Comparison of ENCODE assay signal across 1 cellular context in the genomic region with DNA sequence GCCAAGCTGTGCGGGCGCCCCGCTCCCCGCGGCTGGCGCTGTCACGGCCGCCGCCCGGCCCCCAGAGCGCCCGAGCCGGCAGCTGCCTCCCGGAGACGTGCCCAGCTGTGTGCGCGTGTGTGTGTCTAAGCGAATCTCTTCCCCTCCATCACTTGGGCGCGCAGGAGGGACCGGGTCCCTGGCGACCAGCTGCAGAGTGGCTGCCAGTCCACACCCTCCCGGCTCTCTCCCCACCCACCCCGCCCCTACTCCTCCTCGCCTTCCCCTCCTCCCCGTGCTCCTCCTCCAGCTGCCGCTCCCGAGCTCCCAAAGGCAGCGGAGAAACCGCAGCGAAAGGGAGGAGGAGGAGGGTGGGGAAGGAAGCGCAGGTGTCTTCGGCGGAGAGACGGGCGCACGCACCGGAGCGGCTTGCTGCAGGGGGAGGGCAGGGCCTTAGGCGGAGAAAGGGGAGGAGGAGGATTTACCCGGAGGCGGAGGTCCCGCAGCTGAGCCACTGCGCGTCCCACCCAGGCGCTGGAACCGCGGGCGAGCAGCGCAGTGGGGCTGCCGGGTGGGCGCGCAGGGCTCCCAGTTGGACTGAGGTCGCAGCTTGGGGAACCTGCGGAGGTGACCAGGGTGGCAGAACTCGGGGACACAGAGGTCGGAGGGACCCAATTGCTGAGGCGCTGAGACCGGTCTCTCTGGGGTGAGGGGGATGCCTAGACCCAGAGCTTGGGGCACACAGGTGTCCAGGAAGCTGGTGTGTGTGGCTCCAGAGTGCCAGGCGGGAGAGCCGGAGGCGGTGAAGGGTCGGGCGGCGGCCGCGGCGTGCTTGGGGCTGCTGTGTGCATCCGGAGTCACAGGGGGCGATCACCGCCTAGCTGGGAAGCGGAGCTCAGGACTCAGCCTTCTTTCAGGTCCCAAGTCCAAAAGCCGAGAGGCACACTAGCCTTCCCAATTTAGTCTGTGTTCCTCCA.
TF ChIP-seq lines count a peak whose summit lies in the region.

A gene with protein sequence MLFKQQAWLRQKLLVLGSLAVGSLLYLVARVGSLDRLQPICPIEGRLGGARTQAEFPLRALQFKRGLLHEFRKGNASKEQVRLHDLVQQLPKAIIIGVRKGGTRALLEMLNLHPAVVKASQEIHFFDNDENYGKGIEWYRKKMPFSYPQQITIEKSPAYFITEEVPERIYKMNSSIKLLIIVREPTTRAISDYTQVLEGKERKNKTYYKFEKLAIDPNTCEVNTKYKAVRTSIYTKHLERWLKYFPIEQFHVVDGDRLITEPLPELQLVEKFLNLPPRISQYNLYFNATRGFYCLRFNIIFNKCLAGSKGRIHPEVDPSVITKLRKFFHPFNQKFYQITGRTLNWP (minus strand): TSS at position 198 of the 956 bp plus-strand sequence. CDS start 280,178 bp downstream, outside the sequence.

TF ChIP-seq in HepG2, 621 proteins besides CTCF, POLR2A, EP300 and RAD21 (continued from another document and continues in another):
- TF ChIP-seq ARID4A (CRISPR knock-in tag; IDR thresholded peaks at IDR 0.05; ENCODE audit: borderline replicate concordance) (peak; percentile 17; the same call in 1 of the 2 replicates), YEATS4 (CRISPR knock-in tag; IDR thresholded peaks at IDR 0.05; ENCODE audit: borderline replicate concordance) (0 out of 2 replicates have a peak, but pooled peaks have one; percentile 49), ZNF616 (CRISPR knock-in tag; IDR thresholded peaks at IDR 0.05; ENCODE audit: low read depth) (no peak), TEAD3 (CRISPR knock-in tag; optimal IDR thresholded peaks at IDR 0.05; ENCODE audit: borderline replicate concordance) (no peak), POGZ (CRISPR knock-in tag; IDR thresholded peaks at IDR 0.05) (peak; percentile 61), ZNF34 (CRISPR knock-in tag; IDR thresholded peaks at IDR 0.05; ENCODE audit: borderline replicate concordance) (0 out of 2 replicates have a peak, but pooled peaks have one; percentile 60), TGIF2 (CRISPR knock-in tag; IDR thresholded peaks at IDR 0.05) (no peak), TBL1XR1 (IDR thresholded peaks at IDR 0.05; ENCODE audit: borderline replicate concordance, low read length, partially characterized antibody) (no peak), JDP2 (CRISPR knock-in tag; IDR thresholded peaks at IDR 0.05; ENCODE audit: borderline replicate concordance) (no peak), BATF2 (CRISPR knock-in tag; IDR thresholded peaks at IDR 0.05) (0 out of 2 replicates have a peak, but pooled peaks have one; percentile 49), SOX6 (IDR thresholded peaks at IDR 0.05) (no peak), SOX6 (CRISPR knock-in tag; IDR thresholded peaks at IDR 0.05) (peak; percentile 74), KLF12 (CRISPR knock-in tag; IDR thresholded peaks at IDR 0.05; ENCODE audit: borderline replicate concordance) (no peak), ZFP36L2 (CRISPR knock-in tag; IDR thresholded peaks at IDR 0.05) (no peak), NAIF1 (CRISPR knock-in tag; IDR thresholded peaks at IDR 0.05; ENCODE audit: borderline replicate concordance) (no peak), RARG (CRISPR knock-in tag; IDR thresholded peaks at IDR 0.05; ENCODE audit: low read depth) (no peak), ZSCAN29 (CRISPR knock-in tag; conservative IDR thresholded peaks at IDR 0.05) (no peak; the same call in 1 of the 2 replicates), CEBPG (CRISPR knock-in tag; IDR thresholded peaks at IDR 0.05) (no peak), ZBTB42 (CRISPR knock-in tag; IDR thresholded peaks at IDR 0.05) (no peak), TCF7 (IDR thresholded peaks at IDR 0.05; ENCODE audit: low read depth) (no peak), ZNF761 (CRISPR knock-in tag; conservative IDR thresholded peaks at IDR 0.05) (peak; percentile 62; the same call in 1 of the 2 replicates), NFRKB (IDR thresholded peaks at IDR 0.05) (no peak), EEA1 (CRISPR knock-in tag; IDR thresholded peaks at IDR 0.05; ENCODE audit: borderline replicate concordance) (no peak), FOSL2 (CRISPR knock-in tag; IDR thresholded peaks at IDR 0.05) (no peak), FOXC1 (CRISPR knock-in tag; IDR thresholded peaks at IDR 0.05; ENCODE audit: borderline replicate concordance) (no peak; the same call in 1 of the 2 replicates), SNRNP70 (IDR thresholded peaks at IDR 0.05; ENCODE audit: low read depth, low read length) (no peak), ZBTB38 (CRISPR knock-in tag; IDR thresholded peaks at IDR 0.05) (peak; percentile 26; the same call in 1 of the 2 replicates), ZNF20 (CRISPR knock-in tag; IDR thresholded peaks at IDR 0.05) (no peak), PHF21A (CRISPR knock-in tag; IDR thresholded peaks at IDR 0.05) (no peak), ZFP1 (CRISPR knock-in tag; IDR thresholded peaks at IDR 0.05) (no peak), ZSCAN22 (CRISPR knock-in tag; IDR thresholded peaks at IDR 0.05) (no peak), ZNF496 (CRISPR knock-in tag; IDR thresholded peaks at IDR 0.05; ENCODE audit: insufficient replicate concordance) (no peak), ZNF781 (CRISPR knock-in tag; IDR thresholded peaks at IDR 0.05; ENCODE audit: borderline replicate concordance, not compliant biosample characterization) (no peak), E2F5 (CRISPR knock-in tag; conservative IDR thresholded peaks at IDR 0.05) (no peak), SKI (IDR thresholded peaks at IDR 0.05; ENCODE audit: partially characterized antibody) (no peak), NR2F1 (CRISPR knock-in tag; IDR thresholded peaks at IDR 0.05) (no peak), POLR2AphosphoS5 (IDR thresholded peaks at IDR 0.05; ENCODE audit: low read depth, low read length) (0 out of 2 replicates have a peak, but pooled peaks have one; percentile 7)
- TF ChIP-seq, protein P1, sequence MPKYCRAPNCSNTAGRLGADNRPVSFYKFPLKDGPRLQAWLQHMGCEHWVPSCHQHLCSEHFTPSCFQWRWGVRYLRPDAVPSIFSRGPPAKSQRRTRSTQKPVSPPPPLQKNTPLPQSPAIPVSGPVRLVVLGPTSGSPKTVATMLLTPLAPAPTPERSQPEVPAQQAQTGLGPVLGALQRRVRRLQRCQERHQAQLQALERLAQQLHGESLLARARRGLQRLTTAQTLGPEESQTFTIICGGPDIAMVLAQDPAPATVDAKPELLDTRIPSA (CRISPR knock-in tag; IDR thresholded peaks at IDR 0.05; ENCODE audit: borderline replicate concordance), result no peak
- TF ChIP-seq, protein P2, sequence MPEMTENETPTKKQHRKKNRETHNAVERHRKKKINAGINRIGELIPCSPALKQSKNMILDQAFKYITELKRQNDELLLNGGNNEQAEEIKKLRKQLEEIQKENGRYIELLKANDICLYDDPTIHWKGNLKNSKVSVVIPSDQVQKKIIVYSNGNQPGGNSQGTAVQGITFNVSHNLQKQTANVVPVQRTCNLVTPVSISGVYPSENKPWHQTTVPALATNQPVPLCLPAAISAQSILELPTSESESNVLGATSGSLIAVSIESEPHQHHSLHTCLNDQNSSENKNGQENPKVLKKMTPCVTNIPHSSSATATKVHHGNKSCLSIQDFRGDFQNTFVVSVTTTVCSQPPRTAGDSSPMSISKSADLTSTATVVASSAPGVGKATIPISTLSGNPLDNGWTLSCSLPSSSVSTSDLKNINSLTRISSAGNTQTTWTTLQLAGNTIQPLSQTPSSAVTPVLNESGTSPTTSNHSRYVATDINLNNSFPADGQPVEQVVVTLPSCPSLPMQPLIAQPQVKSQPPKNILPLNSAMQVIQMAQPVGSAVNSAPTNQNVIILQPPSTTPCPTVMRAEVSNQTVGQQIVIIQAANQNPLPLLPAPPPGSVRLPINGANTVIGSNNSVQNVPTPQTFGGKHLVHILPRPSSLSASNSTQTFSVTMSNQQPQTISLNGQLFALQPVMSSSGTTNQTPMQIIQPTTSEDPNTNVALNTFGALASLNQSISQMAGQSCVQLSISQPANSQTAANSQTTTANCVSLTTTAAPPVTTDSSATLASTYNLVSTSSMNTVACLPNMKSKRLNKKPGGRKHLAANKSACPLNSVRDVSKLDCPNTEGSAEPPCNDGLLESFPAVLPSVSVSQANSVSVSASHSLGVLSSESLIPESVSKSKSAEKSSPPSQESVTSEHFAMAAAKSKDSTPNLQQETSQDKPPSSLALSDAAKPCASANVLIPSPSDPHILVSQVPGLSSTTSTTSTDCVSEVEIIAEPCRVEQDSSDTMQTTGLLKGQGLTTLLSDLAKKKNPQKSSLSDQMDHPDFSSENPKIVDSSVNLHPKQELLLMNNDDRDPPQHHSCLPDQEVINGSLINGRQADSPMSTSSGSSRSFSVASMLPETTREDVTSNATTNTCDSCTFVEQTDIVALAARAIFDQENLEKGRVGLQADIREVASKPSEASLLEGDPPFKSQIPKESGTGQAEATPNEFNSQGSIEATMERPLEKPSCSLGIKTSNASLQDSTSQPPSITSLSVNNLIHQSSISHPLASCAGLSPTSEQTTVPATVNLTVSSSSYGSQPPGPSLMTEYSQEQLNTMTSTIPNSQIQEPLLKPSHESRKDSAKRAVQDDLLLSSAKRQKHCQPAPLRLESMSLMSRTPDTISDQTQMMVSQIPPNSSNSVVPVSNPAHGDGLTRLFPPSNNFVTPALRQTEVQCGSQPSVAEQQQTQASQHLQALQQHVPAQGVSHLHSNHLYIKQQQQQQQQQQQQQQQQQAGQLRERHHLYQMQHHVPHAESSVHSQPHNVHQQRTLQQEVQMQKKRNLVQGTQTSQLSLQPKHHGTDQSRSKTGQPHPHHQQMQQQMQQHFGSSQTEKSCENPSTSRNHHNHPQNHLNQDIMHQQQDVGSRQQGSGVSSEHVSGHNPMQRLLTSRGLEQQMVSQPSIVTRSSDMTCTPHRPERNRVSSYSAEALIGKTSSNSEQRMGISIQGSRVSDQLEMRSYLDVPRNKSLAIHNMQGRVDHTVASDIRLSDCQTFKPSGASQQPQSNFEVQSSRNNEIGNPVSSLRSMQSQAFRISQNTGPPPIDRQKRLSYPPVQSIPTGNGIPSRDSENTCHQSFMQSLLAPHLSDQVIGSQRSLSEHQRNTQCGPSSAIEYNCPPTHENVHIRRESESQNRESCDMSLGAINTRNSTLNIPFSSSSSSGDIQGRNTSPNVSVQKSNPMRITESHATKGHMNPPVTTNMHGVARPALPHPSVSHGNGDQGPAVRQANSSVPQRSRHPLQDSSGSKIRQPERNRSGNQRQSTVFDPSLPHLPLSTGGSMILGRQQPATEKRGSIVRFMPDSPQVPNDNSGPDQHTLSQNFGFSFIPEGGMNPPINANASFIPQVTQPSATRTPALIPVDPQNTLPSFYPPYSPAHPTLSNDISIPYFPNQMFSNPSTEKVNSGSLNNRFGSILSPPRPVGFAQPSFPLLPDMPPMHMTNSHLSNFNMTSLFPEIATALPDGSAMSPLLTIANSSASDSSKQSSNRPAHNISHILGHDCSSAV (CRISPR knock-in tag; IDR thresholded peaks at IDR 0.05; ENCODE audit: borderline replicate concordance), result no peak
- TF ChIP-seq, protein P3, sequence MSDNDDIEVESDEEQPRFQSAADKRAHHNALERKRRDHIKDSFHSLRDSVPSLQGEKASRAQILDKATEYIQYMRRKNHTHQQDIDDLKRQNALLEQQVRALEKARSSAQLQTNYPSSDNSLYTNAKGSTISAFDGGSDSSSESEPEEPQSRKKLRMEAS (IDR thresholded peaks at IDR 0.05), result peak; percentile 41; the same call in 1 of the 2 replicates
